ENCODE assay signal across 8 cellular contexts in genomic region chr3:69084668-69085542, GRCh38. TPM values are rescaled to one million over a fixed set of nuclear protein-coding genes. Genes with fewer than 3 reads are reported as not detected.
DNase-seq lines count a peak whose midpoint lies in the region; ATAC-seq lines count a peak whose summit lies in the region.

TSS of gene ARL6IP5 (plus strand) at chr3:69084937. CDS start at chr3:69085048, 111 bp downstream.

- no peaks in the 10 kb centered on the region for H3K27me3 ChIP-seq in HUES6 (ENCODE audit: control insufficient read depth, insufficient read depth, low read length)

- H3K9me3 ChIP-seq in HUES6 (ENCODE audit: control insufficient read depth, insufficient read depth, low read depth, low read length), result no peaks in the 10 kb centered on the region

- H3K4me1 ChIP-seq in HUES6 (ENCODE audit: control insufficient read depth, insufficient read depth, low read length), result peaks cover 48% of the 10 kb centered on the region

- DNase-seq in Caki2 (ENCODE audit: low read depth) (peak; percentile 88), OCI-M2 (lab: John Stamatoyannopoulos, UW; ENCODE audit: unreplicated experiment) (peak; percentile 85), activated T-cell treated with anti-CD3 and anti-CD28 coated beads for 4 hours (peak; percentile 82), epithelial cell of prostate (ENCODE audit: low read depth, low spot score) (peak; percentile 67), mucosa of gallbladder (ENCODE audit: low spot score) (peak; percentile 94)
- DNase-seq in stimulated activated CD8-positive, alpha-beta memory T cell treated with anti-CD3 and anti-CD28 coated beads, Interleukin-4, amount 100 ng/mL, for 4 hours (ENCODE audit: low read depth in 2 of 2, low spot score in 1 of 2), result peak; percentile 72 to 82

- in situ Hi-C loops in Caki2 (cut with HindIII; ENCODE audit: low pct_unique_long_range_greater_than_20kb, low sequenced_read_pairs), result no loop called here

- peak within 1 kb of the TSS; percentile 65 for H3K9ac ChIP-seq in HUES6 (ENCODE audit: low read length)

- no peak within 1 kb of the TSS for H3K27ac ChIP-seq in HUES6 (ENCODE audit: low read depth, low read length)
- H3K27ac ChIP-seq in epithelial cell of prostate, result peak within 1 kb of the TSS; percentile 97

- no peaks in the 10 kb centered on the region for H3K36me3 ChIP-seq in HUES6 (ENCODE audit: control insufficient read depth, insufficient read depth, low read length)

- ATAC-seq in GM21390 (IDR thresholded peaks at IDR 0.05; ENCODE audit: unreplicated experiment), result peak; percentile 49

- peak within 1 kb of the TSS; percentile 95 for H3K4me3 ChIP-seq in HUES6 (ENCODE audit: low read depth, low read length)

RNA-seq across cellular contexts. Expression of gene ARL6IP5, which starts in this region (rescaled TPM):
- total RNA-seq in Caki2 (2014; rRNA removed; shearing (Covaris generic); ENCODE audit: low replicate concordance), result 77.1 and 78.4 TPM in 2 replicates
- 125 TPM for total RNA-seq in mucosa of gallbladder
